In the genomic region with DNA sequence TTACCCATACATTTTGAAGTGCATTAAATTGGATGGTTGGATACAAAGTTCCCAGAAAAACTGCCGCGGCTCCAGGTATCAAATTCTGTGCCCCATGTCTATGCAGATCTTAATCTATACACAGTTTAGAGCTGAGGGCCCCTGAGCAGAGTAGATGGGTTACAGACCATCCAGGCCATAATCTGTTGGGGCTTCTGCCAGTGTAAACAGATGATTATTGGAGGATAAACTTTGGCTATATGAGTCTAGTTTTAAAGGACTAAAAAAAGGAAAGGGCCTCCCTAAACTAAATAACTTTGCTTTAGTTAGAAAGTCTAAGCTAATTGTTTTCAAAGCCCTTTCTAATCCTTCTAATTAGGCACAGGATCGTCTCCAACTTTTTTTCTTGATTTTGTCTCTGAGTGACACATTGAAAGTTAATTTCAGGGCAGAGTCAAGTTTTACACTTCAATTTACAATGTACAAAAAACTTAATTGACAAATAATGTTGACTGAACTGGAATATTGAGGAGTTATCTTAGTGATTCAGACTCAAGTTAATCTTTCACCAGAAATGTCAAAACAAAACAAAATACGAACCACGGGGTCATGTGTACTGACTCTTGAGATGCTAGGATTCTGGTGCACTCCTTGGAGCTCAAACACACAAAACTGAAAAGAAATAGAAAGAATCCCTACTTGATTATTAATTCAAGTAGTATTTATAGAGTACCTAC, we compare ENCODE assay signal across 1 cellular context.
A peak's percentile ranks its signal among the peaks of the same experiment; 100 is the strongest.
TF ChIP-seq lines count a peak whose summit lies in the region.

No MANE protein-coding gene starts in this region.

TF ChIP-seq in HEK293, 187 proteins besides CTCF, POLR2A, EP300 and RAD21 (continued from another document):
- TF ChIP-seq, protein P1, sequence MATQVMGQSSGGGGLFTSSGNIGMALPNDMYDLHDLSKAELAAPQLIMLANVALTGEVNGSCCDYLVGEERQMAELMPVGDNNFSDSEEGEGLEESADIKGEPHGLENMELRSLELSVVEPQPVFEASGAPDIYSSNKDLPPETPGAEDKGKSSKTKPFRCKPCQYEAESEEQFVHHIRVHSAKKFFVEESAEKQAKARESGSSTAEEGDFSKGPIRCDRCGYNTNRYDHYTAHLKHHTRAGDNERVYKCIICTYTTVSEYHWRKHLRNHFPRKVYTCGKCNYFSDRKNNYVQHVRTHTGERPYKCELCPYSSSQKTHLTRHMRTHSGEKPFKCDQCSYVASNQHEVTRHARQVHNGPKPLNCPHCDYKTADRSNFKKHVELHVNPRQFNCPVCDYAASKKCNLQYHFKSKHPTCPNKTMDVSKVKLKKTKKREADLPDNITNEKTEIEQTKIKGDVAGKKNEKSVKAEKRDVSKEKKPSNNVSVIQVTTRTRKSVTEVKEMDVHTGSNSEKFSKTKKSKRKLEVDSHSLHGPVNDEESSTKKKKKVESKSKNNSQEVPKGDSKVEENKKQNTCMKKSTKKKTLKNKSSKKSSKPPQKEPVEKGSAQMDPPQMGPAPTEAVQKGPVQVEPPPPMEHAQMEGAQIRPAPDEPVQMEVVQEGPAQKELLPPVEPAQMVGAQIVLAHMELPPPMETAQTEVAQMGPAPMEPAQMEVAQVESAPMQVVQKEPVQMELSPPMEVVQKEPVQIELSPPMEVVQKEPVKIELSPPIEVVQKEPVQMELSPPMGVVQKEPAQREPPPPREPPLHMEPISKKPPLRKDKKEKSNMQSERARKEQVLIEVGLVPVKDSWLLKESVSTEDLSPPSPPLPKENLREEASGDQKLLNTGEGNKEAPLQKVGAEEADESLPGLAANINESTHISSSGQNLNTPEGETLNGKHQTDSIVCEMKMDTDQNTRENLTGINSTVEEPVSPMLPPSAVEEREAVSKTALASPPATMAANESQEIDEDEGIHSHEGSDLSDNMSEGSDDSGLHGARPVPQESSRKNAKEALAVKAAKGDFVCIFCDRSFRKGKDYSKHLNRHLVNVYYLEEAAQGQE (tag by site-specific recombination; IDR thresholded peaks at IDR 0.05), result no peak
- TF ChIP-seq ZNF670 (tag by site-specific recombination; IDR thresholded peaks at IDR 0.05; ENCODE audit: low read depth) (no peak), ZNF510 (tag by site-specific recombination; IDR thresholded peaks at IDR 0.05; ENCODE audit: insufficient replicate concordance) (peak; percentile 33), ZNF843 (tag by site-specific recombination; IDR thresholded peaks at IDR 0.05) (peak; percentile 85), ZBTB17 (tag by site-specific recombination; IDR thresholded peaks at IDR 0.05) (peak; percentile 13; the same call in 1 of the 2 replicates), OVOL3 (tag by site-specific recombination; IDR thresholded peaks at IDR 0.05) (peak; percentile 43; the same call in 1 of the 2 replicates), GLIS1 (tag by site-specific recombination; IDR thresholded peaks at IDR 0.05) (0 out of 2 replicates have a peak, but pooled peaks have one; percentile 40), KLF8 (tag by site-specific recombination; IDR thresholded peaks at IDR 0.05) (peak; percentile 55; the same call in 1 of the 2 replicates), WT1 (tag by site-specific recombination; IDR thresholded peaks at IDR 0.05) (peak; percentile 95), ZNF544 (tag by site-specific recombination; IDR thresholded peaks at IDR 0.05) (no peak), ZSCAN30 (tag by site-specific recombination; IDR thresholded peaks at IDR 0.05) (peak; percentile 26; the same call in 1 of the 2 replicates), ZNF548 (tag by site-specific recombination; IDR thresholded peaks at IDR 0.05) (no peak), ZNF596 (tag by site-specific recombination; IDR thresholded peaks at IDR 0.05) (peak; percentile 82), MEIS1 (CRISPR knock-in tag; IDR thresholded peaks at IDR 0.05; ENCODE audit: borderline replicate concordance) (no peak), ZNF311 (tag by site-specific recombination; IDR thresholded peaks at IDR 0.05; ENCODE audit: borderline replicate concordance) (no peak), SP7 (tag by site-specific recombination; IDR thresholded peaks at IDR 0.05) (peak; percentile 78; the same call in 1 of the 2 replicates), ZNF514 (tag by site-specific recombination; IDR thresholded peaks at IDR 0.05) (no peak)
- TF ChIP-seq, protein P2, sequence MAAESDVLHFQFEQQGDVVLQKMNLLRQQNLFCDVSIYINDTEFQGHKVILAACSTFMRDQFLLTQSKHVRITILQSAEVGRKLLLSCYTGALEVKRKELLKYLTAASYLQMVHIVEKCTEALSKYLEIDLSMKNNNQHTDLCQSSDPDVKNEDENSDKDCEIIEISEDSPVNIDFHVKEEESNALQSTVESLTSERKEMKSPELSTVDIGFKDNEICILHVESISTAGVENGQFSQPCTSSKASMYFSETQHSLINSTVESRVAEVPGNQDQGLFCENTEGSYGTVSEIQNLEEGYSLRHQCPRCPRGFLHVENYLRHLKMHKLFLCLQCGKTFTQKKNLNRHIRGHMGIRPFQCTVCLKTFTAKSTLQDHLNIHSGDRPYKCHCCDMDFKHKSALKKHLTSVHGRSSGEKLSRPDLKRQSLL (tag by site-specific recombination; IDR thresholded peaks at IDR 0.05), result peak; percentile 26; the same call in 1 of the 2 replicates
- TF ChIP-seq, protein P3, sequence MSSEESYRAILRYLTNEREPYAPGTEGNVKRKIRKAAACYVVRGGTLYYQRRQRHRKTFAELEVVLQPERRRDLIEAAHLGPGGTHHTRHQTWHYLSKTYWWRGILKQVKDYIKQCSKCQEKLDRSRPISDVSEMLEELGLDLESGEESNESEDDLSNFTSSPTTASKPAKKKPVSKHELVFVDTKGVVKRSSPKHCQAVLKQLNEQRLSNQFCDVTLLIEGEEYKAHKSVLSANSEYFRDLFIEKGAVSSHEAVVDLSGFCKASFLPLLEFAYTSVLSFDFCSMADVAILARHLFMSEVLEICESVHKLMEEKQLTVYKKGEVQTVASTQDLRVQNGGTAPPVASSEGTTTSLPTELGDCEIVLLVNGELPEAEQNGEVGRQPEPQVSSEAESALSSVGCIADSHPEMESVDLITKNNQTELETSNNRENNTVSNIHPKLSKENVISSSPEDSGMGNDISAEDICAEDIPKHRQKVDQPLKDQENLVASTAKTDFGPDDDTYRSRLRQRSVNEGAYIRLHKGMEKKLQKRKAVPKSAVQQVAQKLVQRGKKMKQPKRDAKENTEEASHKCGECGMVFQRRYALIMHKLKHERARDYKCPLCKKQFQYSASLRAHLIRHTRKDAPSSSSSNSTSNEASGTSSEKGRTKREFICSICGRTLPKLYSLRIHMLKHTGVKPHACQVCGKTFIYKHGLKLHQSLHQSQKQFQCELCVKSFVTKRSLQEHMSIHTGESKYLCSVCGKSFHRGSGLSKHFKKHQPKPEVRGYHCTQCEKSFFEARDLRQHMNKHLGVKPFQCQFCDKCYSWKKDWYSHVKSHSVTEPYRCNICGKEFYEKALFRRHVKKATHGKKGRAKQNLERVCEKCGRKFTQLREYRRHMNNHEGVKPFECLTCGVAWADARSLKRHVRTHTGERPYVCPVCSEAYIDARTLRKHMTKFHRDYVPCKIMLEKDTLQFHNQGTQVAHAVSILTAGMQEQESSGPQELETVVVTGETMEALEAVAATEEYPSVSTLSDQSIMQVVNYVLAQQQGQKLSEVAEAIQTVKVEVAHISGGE (tag by site-specific recombination; conservative IDR thresholded peaks at IDR 0.05; ENCODE audit: low read depth), result no peak
- TF ChIP-seq, protein P4, sequence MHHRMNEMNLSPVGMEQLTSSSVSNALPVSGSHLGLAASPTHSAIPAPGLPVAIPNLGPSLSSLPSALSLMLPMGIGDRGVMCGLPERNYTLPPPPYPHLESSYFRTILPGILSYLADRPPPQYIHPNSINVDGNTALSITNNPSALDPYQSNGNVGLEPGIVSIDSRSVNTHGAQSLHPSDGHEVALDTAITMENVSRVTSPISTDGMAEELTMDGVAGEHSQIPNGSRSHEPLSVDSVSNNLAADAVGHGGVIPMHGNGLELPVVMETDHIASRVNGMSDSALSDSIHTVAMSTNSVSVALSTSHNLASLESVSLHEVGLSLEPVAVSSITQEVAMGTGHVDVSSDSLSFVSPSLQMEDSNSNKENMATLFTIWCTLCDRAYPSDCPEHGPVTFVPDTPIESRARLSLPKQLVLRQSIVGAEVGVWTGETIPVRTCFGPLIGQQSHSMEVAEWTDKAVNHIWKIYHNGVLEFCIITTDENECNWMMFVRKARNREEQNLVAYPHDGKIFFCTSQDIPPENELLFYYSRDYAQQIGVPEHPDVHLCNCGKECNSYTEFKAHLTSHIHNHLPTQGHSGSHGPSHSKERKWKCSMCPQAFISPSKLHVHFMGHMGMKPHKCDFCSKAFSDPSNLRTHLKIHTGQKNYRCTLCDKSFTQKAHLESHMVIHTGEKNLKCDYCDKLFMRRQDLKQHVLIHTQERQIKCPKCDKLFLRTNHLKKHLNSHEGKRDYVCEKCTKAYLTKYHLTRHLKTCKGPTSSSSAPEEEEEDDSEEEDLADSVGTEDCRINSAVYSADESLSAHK (tag by site-specific recombination; IDR thresholded peaks at IDR 0.05), result peak; percentile 66; the same call in 1 of the 2 replicates
